In the genomic region with DNA sequence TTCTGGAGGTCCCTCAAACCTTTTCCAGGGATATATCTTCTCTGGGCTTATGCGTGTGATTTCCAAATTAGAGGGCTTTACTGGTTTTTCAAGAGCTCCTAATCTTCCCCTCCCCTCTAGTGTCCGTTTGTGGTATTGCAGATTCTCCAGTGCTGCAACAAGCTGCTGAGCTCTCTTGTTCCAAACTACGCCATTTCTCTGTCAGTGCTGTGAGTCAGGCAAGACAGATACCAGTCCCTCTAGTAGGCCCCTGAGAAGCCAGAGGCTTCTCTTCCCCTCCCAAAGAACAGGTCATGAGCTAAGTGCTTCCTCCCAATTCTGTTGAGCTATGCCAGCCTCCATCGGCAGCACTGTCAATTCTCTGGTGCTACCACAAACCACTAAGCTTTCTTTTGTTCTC, we compare ENCODE assay signal across 8 cellular contexts.
DNase-seq lines count a peak whose midpoint lies in the region; ATAC-seq and TF ChIP-seq lines count a peak whose summit lies in the region.

No MANE protein-coding gene starts in this region.

- no peak overlapping the region for H3K27ac ChIP-seq in DOHH2 (ENCODE audit: low read depth, low read length)
- H3K27ac ChIP-seq in adrenal gland, result no peak overlapping the region

- ATAC-seq in HG03520 (IDR thresholded peaks at IDR 0.05; ENCODE audit: unreplicated experiment) (no peak), GM21529 (IDR thresholded peaks at IDR 0.05; ENCODE audit: unreplicated experiment) (no peak)

- TF ChIP-seq CTCF in DOHH2 (IDR thresholded peaks at IDR 0.05; ENCODE audit: low read depth, low read length, poor library complexity, severe bottlenecking) (peak; percentile 81), adrenal gland (IDR thresholded peaks at IDR 0.05) (peak; percentile 56 to 79 (median 73))

- H3K27me3 ChIP-seq in DOHH2 (ENCODE audit: control insufficient read depth, low read length) (no peaks in the 10 kb centered on the region), adrenal gland (no peaks in the 10 kb centered on the region)

- no peak for TF ChIP-seq POLR2A in adrenal gland (IDR thresholded peaks at IDR 0.05)

- TF ChIP-seq EP300 in Ishikawa (IDR thresholded peaks at IDR 0.05; ENCODE audit: borderline replicate concordance), result no peak

- peak; percentile 74 for TF ChIP-seq RAD21 in Ishikawa (IDR thresholded peaks at IDR 0.05; ENCODE audit: low read depth)

- H3K79me2 ChIP-seq in DOHH2 (ENCODE audit: control insufficient read depth, low read length), result no peaks in the 10 kb centered on the region

- no peak overlapping the region for H3K4me2 ChIP-seq in DOHH2 (ENCODE audit: low read length)

- no peaks in the 10 kb centered on the region for H3K9me2 ChIP-seq in DOHH2 (replicated peaks; ENCODE audit: control insufficient read depth, low read length)

- no peak overlapping the region for H3K4me3 ChIP-seq in DOHH2 (ENCODE audit: low read length)
- no peak overlapping the region for H3K4me3 ChIP-seq in adrenal gland

- intact Hi-C loops in adrenal gland (cut with DNase I), result no loop called here

- no peaks in the 10 kb centered on the region; the same call in 1 of the 2 replicates for H3K9me3 ChIP-seq in DOHH2 (ENCODE audit: control insufficient read depth, insufficient read depth, low read length)
- no peaks in the 10 kb centered on the region for H3K9me3 ChIP-seq in adrenal gland (replicated peaks in 1 of 3)

- H4K20me1 ChIP-seq in DOHH2 (ENCODE audit: control insufficient read depth, insufficient read depth, low read depth, low read length), result no peaks in the 10 kb centered on the region

- DNase-seq in SK-N-DZ (ENCODE audit: low spot score) (peak; percentile 70), adrenal gland (peak; percentile 38 to 85 (median 77)), iPS-NIHi11 (ENCODE audit: low spot score) (peak; percentile 71)
- peak; percentile 28 for DNase-seq in stimulated activated CD4-positive, alpha-beta T cell treated with anti-CD3 and anti-CD28 coated beads, Interleukin-4, amount 100 ng/mL, for 1 hour

- 0 out of 2 replicates have a peak, but pooled peaks cover 2% of the 10 kb centered on the region for H3K36me3 ChIP-seq in DOHH2 (ENCODE audit: control insufficient read depth, low read length)
- no peaks in the 10 kb centered on the region for H3K36me3 ChIP-seq in adrenal gland (replicated peaks in 1 of 2)

- H3K4me1 ChIP-seq in DOHH2 (ENCODE audit: control insufficient read depth, low read length) (peaks cover 13% of the 10 kb centered on the region), adrenal gland (replicated peaks in 1 of 2) (no peaks in the 10 kb centered on the region)

- WGBS in adrenal gland, 4 donors, result 58 to 67% (median 63%) methylated on average over 3 to 4 of the region's 4 CpGs

- H3F3A ChIP-seq in DOHH2 (ENCODE audit: control insufficient read depth, insufficient read depth), result no peaks in the 10 kb centered on the region

TF ChIP-seq in Ishikawa, 13 proteins besides CTCF, POLR2A, EP300 and RAD21:
- TF ChIP-seq YY1 (IDR thresholded peaks at IDR 0.05; ENCODE audit: low read depth) (no peak), CEBPB (IDR thresholded peaks at IDR 0.05) (no peak), TAF1 (IDR thresholded peaks at IDR 0.05; ENCODE audit: low read depth) (no peak), ZBTB7A (IDR thresholded peaks at IDR 0.05; ENCODE audit: low read depth) (no peak), TCF12 (IDR thresholded peaks at IDR 0.05; ENCODE audit: low read depth) (no peak), CREB1 (IDR thresholded peaks at IDR 0.05; ENCODE audit: low read depth) (no peak), TEAD4 (IDR thresholded peaks at IDR 0.05) (no peak)
- TF ChIP-seq, protein P1, sequence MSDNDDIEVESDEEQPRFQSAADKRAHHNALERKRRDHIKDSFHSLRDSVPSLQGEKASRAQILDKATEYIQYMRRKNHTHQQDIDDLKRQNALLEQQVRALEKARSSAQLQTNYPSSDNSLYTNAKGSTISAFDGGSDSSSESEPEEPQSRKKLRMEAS (IDR thresholded peaks at IDR 0.05), result no peak
- TF ChIP-seq, protein P2, sequence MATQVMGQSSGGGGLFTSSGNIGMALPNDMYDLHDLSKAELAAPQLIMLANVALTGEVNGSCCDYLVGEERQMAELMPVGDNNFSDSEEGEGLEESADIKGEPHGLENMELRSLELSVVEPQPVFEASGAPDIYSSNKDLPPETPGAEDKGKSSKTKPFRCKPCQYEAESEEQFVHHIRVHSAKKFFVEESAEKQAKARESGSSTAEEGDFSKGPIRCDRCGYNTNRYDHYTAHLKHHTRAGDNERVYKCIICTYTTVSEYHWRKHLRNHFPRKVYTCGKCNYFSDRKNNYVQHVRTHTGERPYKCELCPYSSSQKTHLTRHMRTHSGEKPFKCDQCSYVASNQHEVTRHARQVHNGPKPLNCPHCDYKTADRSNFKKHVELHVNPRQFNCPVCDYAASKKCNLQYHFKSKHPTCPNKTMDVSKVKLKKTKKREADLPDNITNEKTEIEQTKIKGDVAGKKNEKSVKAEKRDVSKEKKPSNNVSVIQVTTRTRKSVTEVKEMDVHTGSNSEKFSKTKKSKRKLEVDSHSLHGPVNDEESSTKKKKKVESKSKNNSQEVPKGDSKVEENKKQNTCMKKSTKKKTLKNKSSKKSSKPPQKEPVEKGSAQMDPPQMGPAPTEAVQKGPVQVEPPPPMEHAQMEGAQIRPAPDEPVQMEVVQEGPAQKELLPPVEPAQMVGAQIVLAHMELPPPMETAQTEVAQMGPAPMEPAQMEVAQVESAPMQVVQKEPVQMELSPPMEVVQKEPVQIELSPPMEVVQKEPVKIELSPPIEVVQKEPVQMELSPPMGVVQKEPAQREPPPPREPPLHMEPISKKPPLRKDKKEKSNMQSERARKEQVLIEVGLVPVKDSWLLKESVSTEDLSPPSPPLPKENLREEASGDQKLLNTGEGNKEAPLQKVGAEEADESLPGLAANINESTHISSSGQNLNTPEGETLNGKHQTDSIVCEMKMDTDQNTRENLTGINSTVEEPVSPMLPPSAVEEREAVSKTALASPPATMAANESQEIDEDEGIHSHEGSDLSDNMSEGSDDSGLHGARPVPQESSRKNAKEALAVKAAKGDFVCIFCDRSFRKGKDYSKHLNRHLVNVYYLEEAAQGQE (IDR thresholded peaks at IDR 0.05; ENCODE audit: low read depth), result no peak
- TF ChIP-seq, protein P3, sequence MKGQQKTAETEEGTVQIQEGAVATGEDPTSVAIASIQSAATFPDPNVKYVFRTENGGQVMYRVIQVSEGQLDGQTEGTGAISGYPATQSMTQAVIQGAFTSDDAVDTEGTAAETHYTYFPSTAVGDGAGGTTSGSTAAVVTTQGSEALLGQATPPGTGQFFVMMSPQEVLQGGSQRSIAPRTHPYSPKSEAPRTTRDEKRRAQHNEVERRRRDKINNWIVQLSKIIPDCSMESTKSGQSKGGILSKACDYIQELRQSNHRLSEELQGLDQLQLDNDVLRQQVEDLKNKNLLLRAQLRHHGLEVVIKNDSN (IDR thresholded peaks at IDR 0.05), result no peak
